1 cellular context compared by ENCODE assay signal in the genomic region with DNA sequence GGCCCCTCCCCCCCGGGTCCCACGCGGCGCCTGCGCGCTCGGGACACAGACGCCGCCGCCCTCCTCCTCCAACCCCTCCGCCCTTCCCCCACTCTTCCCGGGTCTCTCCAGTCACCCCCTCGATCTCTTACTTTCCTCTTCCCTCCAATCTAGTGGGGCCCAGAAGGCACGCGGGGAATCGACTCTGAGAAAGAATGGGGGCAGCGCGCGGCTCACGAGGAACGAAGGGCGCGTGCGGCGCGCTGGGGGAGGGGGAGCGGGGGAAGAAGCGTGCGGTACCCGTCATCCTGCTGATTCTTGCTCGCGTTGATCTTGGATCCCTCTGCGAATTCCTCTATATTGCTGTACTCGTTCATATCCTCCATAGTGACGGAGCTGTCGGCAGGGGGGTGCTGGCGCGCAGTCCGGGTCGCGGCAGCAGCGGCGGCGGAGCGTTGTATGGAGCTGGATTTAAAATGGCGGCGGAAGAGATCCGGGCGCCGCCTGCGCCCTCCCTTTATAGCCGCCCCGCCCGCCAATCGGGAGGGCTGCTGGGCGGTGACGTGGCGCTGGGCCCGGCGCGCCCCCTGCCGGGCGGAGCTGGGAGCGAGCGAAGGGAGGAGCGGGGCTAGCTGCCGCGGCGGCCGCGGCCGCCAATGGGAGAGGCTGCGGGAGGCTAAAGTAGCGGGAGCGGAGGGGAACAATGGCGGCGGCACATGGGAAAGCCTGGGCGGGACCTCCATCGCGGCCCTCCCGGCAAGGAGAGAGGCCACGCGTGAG.
A peak's percentile ranks its signal among the peaks of the same experiment; 100 is the strongest.
TF ChIP-seq lines count a peak whose summit lies in the region.

No MANE protein-coding gene starts in this region.

TF ChIP-seq in HEK293, 187 proteins besides CTCF, POLR2A, EP300 and RAD21 (continued from another document):
- TF ChIP-seq ZNF529 (tag by site-specific recombination; IDR thresholded peaks at IDR 0.05; ENCODE audit: insufficient replicate concordance) (no peak), YY2 (tag by site-specific recombination; IDR thresholded peaks at IDR 0.05) (peak; percentile 79), OSR2 (tag by site-specific recombination; IDR thresholded peaks at IDR 0.05) (no peak), ZNF2 (tag by site-specific recombination; IDR thresholded peaks at IDR 0.05) (no peak), KLF16 (tag by site-specific recombination; IDR thresholded peaks at IDR 0.05) (no peak; the same call in 1 of the 2 replicates), ZNF24 (tag by site-specific recombination; IDR thresholded peaks at IDR 0.05) (no peak), ZNF580 (tag by site-specific recombination; IDR thresholded peaks at IDR 0.05) (no peak), HOXC10 (CRISPR knock-in tag; IDR thresholded peaks at IDR 0.05) (no peak), ZNF701 (tag by site-specific recombination; IDR thresholded peaks at IDR 0.05) (no peak), ZNF830 (tag by site-specific recombination; IDR thresholded peaks at IDR 0.05; ENCODE audit: low read depth) (no peak), EGR2 (tag by site-specific recombination; IDR thresholded peaks at IDR 0.05; ENCODE audit: low read depth) (peak; percentile 45), ZNF132 (tag by site-specific recombination; IDR thresholded peaks at IDR 0.05; ENCODE audit: borderline replicate concordance) (no peak), MZF1 (tag by site-specific recombination; IDR thresholded peaks at IDR 0.05; ENCODE audit: borderline replicate concordance) (no peak), RBAK (tag by site-specific recombination; IDR thresholded peaks at IDR 0.05) (no peak)
